ENCODE assay signal across 8 cellular contexts in the genomic region with DNA sequence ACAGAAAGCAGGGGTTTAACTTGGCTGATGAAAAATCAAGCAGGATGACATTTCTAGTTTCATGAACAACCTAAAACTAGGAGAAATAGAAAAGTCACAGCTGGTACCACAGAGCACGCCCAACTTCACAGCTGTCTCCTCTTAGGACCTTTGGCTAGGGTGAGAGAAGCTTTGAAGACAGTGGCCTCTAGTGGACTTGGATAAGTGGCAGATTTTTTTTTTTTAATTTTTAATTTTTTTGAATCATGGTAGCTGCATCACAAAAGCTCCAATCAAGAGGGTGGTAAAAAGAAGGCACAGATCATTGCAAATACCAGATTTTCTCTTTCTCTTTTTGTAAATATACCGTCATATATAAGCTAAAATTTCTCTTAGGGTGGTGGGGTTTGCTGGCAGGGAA. TPM values are rescaled to one million over a fixed set of nuclear protein-coding genes. Genes with fewer than 3 reads are reported as not detected.
DNase-seq lines count a peak whose midpoint lies in the region; ATAC-seq, FAIRE-seq and TF ChIP-seq lines count a peak whose summit lies in the region.

No MANE protein-coding gene starts in this region.

- TF ChIP-seq RAD21 in HepG2 (CRISPR knock-in tag; IDR thresholded peaks at IDR 0.05): no peak

- no peak for DNase-seq in CD8-positive, alpha-beta T cell
- peak; percentile 32 for DNase-seq in HT-29 (ENCODE audit: low spot score)
- DNase-seq in adrenal gland: peak in 1 of 7 donors; percentile 35
- peak; percentile 6 for DNase-seq in HepG2 (ENCODE audit: low spot score)
- no peak for DNase-seq in hippocampal formation (lab: John Stamatoyannopoulos, UW)
- no peak for DNase-seq in activated effector memory CD4-positive, alpha-beta T cell treated with Interleukin-2 at 50 U/mL for 16 hours
- no peak for DNase-seq in GM10248 (ENCODE audit: extremely low spot score)

- no peaks in the 10 kb centered on the region for H3K4me1 ChIP-seq in CD8-positive, alpha-beta T cell (ENCODE audit: insufficient read depth, low read length)
- H3K4me1 ChIP-seq in adrenal gland (replicated peaks in 1 of 2) (no peaks in the 10 kb centered on the region), HepG2 (ENCODE audit: insufficient read depth, low read length) (no peaks in the 10 kb centered on the region)

- intact Hi-C loops in CD8-positive, alpha-beta T cell (cut with DNase I, micrococcal nuclease): loop anchor here in 1 of 2 experiments (10.0 kb wide), 1 partner anchor 1141 kb away; no protein-coding TSS in a partner anchor
- intact Hi-C loops in adrenal gland (cut with DNase I) (no loop called here), HepG2 (cut with micrococcal nuclease; ENCODE audit: unreplicated experiment) (loop anchor here (5.0 kb wide), 1 partner anchor 163 kb away; no protein-coding TSS in a partner anchor)

- no peak for ATAC-seq in CD8-positive, alpha-beta T cell
- ATAC-seq in HepG2 (no peak), GM18870 (IDR thresholded peaks at IDR 0.05; ENCODE audit: unreplicated experiment) (no peak)

- TF ChIP-seq CTCF in CD8-positive, alpha-beta T cell (IDR thresholded peaks at IDR 0.05): no peak
- TF ChIP-seq CTCF in adrenal gland (IDR thresholded peaks at IDR 0.05) (peak; percentile 16 to 50 (median 39)), HepG2 (CRISPR knock-in tag; IDR thresholded peaks at IDR 0.05) (no peak), GM10248 (IDR thresholded peaks at IDR 0.05; ENCODE audit: control extremely low read depth, extremely low read depth, low read depth, missing control alignments) (no peak)

- CTCF ChIA-PET in CD8-positive, alpha-beta T cell (lab: Charles Lee): interaction anchor here (0.8 to 1.4 kb wide), 3 partner anchors 9 to 369 kb away, joined by 3 read pairs; no protein-coding TSS in a partner anchor
- CTCF ChIA-PET in HepG2 (lab: Yijun Ruan, JAX; ENCODE audit: low intra/inter-chr PET ratio, low total read pairs): no interaction called here
- CTCF ChIA-PET in GM10248 (lab: Yijun Ruan, JAX): interaction anchor here (1.0 to 1.6 kb wide), 4 partner anchors 9 to 161 kb away, joined by 3 to 4 read pairs (median 3); no protein-coding TSS in a partner anchor

- TF ChIP-seq EP300 in HepG2 (IDR thresholded peaks at IDR 0.05; ENCODE audit: low read depth in 2 of 2, low read length in 2 of 2) (no peak), HepG2 (CRISPR knock-in tag; IDR thresholded peaks at IDR 0.05; ENCODE audit: borderline replicate concordance) (no peak)

- peak; percentile 39 for FAIRE-seq in HepG2 (lab: Jason Lieb, UNC)

- H3K4me3 Mint-ChIP-seq in CD8-positive, alpha-beta T cell: no peak overlapping the region

- H3K36me3 ChIP-seq in CD8-positive, alpha-beta T cell (ENCODE audit: insufficient read depth, low read length): no peaks in the 10 kb centered on the region
- H3K36me3 ChIP-seq in adrenal gland (replicated peaks in 1 of 2): no peaks in the 10 kb centered on the region
- no peaks in the 10 kb centered on the region; a peak in 1 of 5 replicates for H3K36me3 ChIP-seq in HepG2 (replicated peaks in 1 of 2; ENCODE audit: control insufficient read depth in 1 of 2, insufficient read depth in 2 of 2, low read length in 2 of 2)

- POLR2A ChIA-PET in CD8-positive, alpha-beta T cell (lab: Charles Lee): no interaction called here
- POLR2A ChIA-PET in HepG2 (lab: Yijun Ruan, JAX): no interaction called here
- POLR2A ChIA-PET in GM10248 (lab: Yijun Ruan, JAX): no interaction called here

- H3K9ac ChIP-seq in HepG2 (ENCODE audit: insufficient read depth, low read depth, low read length): no peak overlapping the region

- peaks cover 43% of the 10 kb centered on the region for H3K36me3 Mint-ChIP-seq in CD8-positive, alpha-beta T cell

- TF ChIP-seq POLR2A in adrenal gland (IDR thresholded peaks at IDR 0.05): no peak
- no peak for TF ChIP-seq POLR2A in HepG2 (IDR thresholded peaks at IDR 0.05; ENCODE audit: insufficient read depth in 1 of 2, low read depth in 2 of 2, low read length in 2 of 2)

- no peak overlapping the region for H3K4me2 ChIP-seq in HepG2 (ENCODE audit: low read depth, low read length)

- no TSS peak for BruUV-seq in HepG2 (replicated peaks; lab: Mats Ljungman, UMichigan)

- H3K9me3 Mint-ChIP-seq in CD8-positive, alpha-beta T cell: no peaks in the 10 kb centered on the region

- no peaks in the 10 kb centered on the region for H3K27me3 ChIP-seq in CD8-positive, alpha-beta T cell (ENCODE audit: insufficient read depth, low read length)
- no peaks in the 10 kb centered on the region for H3K27me3 ChIP-seq in adrenal gland
- no peaks in the 10 kb centered on the region for H3K27me3 ChIP-seq in HepG2 (ENCODE audit: control insufficient read depth in 1 of 2, insufficient read depth in 2 of 2, low read length in 2 of 2)

- no peaks in the 10 kb centered on the region for H3K79me2 ChIP-seq in HepG2 (ENCODE audit: insufficient read depth, low read length)

- no peaks in the 10 kb centered on the region for H3K9me3 ChIP-seq in CD8-positive, alpha-beta T cell (ENCODE audit: low read length)
- H3K9me3 ChIP-seq in adrenal gland (replicated peaks in 1 of 3) (no peaks in the 10 kb centered on the region), HepG2 (ENCODE audit: low read length) (no peaks in the 10 kb centered on the region)

- H2AFZ ChIP-seq in HepG2 (ENCODE audit: low read length): no peak overlapping the region

- no peak overlapping the region for H3K4me3 ChIP-seq in CD8-positive, alpha-beta T cell (ENCODE audit: low read depth, low read length)
- H3K4me3 ChIP-seq in adrenal gland: no peak overlapping the region
- no peak overlapping the region for H3K4me3 ChIP-seq in HepG2 (replicated peaks in 1 of 3; ENCODE audit: insufficient read depth in 1 of 3, low read depth in 2 of 3, low read length in 3 of 3)

- H3K4me1 Mint-ChIP-seq in CD8-positive, alpha-beta T cell (ENCODE audit: low read depth): no peaks in the 10 kb centered on the region

- peak overlapping the region; percentile 50 for H3K27ac Mint-ChIP-seq in CD8-positive, alpha-beta T cell

- no peak overlapping the region for H3K27ac ChIP-seq in CD8-positive, alpha-beta T cell (ENCODE audit: low read depth, low read length)
- H3K27ac ChIP-seq in adrenal gland (no peak overlapping the region), HepG2 (ENCODE audit: extremely low read length, insufficient read depth, low read length) (no peak overlapping the region)

- in situ Hi-C loops in HepG2 (cut with HindIII; ENCODE audit: extremely low pct_ligation_motif_present, low pct_unique_long_range_greater_than_20kb): no loop called here

- no peaks in the 10 kb centered on the region for H4K20me1 ChIP-seq in HepG2 (ENCODE audit: insufficient read depth, low read length)

- no peaks in the 10 kb centered on the region for H3K27me3 Mint-ChIP-seq in CD8-positive, alpha-beta T cell (ENCODE audit: low read depth)

- WGBS in adrenal gland, 4 donors: 39 to 61% (median 48%) methylated on average over 2 of the region's 2 CpGs
- 89% methylated on average over 2 of the region's 2 CpGs for WGBS in HepG2 (ENCODE audit: low lambda C conversion rate)

RNA-seq across cellular contexts. Expression of gene MAP3K15, which starts 20.2 kb away (rescaled TPM):
- total RNA-seq in CD8-positive, alpha-beta T cell: under 1 TPM in 1 of 2 experiments, not detected in 1; 0.14 TPM
- total RNA-seq in HT-29 (2014; rRNA removed; shearing (Covaris generic)): 0.26 TPM in 1 of 2 replicates, not detected in the other
- 10 to 100 TPM; 28.9 to 82.5 (median 64.4) TPM for total RNA-seq in adrenal gland
- polyA plus RNA-seq in adrenal gland: 10 to 100 TPM; 49.9 to 73.5 (median 70.5) TPM
- 3.4 and 3.9 TPM in 2 replicates for total RNA-seq in HepG2 (2016; rRNA removed; fragmentation: Illumina TruSeq; extraction: Trizol)
- 3.3 and 3.9 TPM in 2 replicates for total RNA-seq in HepG2 (2016; cell fraction: cytosol; rRNA removed; fragmentation: Illumina TruSeq; extraction: Trizol; ENCODE audit: low read depth)
- total RNA-seq in HepG2 (2016; cell fraction: insoluble cytoplasmic fraction; rRNA removed; fragmentation: Illumina TruSeq; extraction: Trizol): 2.9 and 4.0 TPM in 2 replicates
- total RNA-seq in HepG2 (2016; cell fraction: membrane; rRNA removed; fragmentation: Illumina TruSeq; extraction: Trizol): 2.4 and 2.6 TPM in 2 replicates
- total RNA-seq in HepG2 (2016; cell fraction: nucleus; rRNA removed; fragmentation: Illumina TruSeq; extraction: Trizol): 3.2 and 3.3 TPM in 2 replicates
- polyA plus RNA-seq in HepG2 (2011; rRNA removed): 6.4 and 7.6 TPM in 2 replicates
- 4.1 and 4.8 TPM in 2 replicates for polyA plus RNA-seq in HepG2 (2011; cell fraction: cytosol; rRNA removed)
- 11.2 and 11.9 TPM in 2 replicates for polyA plus RNA-seq in HepG2 (2011; cell fraction: nucleus; rRNA removed)
- 2.9 and 3.3 TPM in 2 replicates for polyA plus RNA-seq in HepG2 (2012)
- 0.37 and 0.47 TPM in 2 replicates for polyA plus RNA-seq in HepG2 (2016; cell fraction: cytosol; fragmentation: Illumina TruSeq; extraction: Trizol; ENCODE audit: low read depth)
- 2.8 and 3.0 TPM in 2 replicates for polyA plus RNA-seq in HepG2 (2016; cell fraction: insoluble cytoplasmic fraction; fragmentation: Illumina TruSeq; extraction: Trizol; ENCODE audit: low read depth)
- polyA plus RNA-seq in HepG2 (2016; cell fraction: membrane; fragmentation: Illumina TruSeq; extraction: Trizol; ENCODE audit: low read depth): 0.81 and 0.82 TPM in 2 replicates
- polyA plus RNA-seq in HepG2 (2016; cell fraction: nucleus; fragmentation: Illumina TruSeq; extraction: Trizol; ENCODE audit: insufficient read depth, low read depth): 8.2 and 11.1 TPM in 2 replicates
- 4.0 and 5.5 TPM in 2 replicates for polyA minus RNA-seq in HepG2 (2011; rRNA and poly(A)+ RNA removed; ENCODE audit: low replicate concordance)
- 2.2 and 3.0 TPM in 2 replicates for polyA minus RNA-seq in HepG2 (2011; cell fraction: cytosol; rRNA and poly(A)+ RNA removed)
- 7.3 and 8.0 TPM in 2 replicates for polyA minus RNA-seq in HepG2 (2011; cell fraction: nucleus; rRNA and poly(A)+ RNA removed)

Comparison
In these comparisons a context has a peak if more than half of its experiments do, and no peak if none do; other contexts are left out.
1. DNase-seq: peak in HT-29 (single experiment) and HepG2 (single experiment); none in CD8-positive, alpha-beta T cell (0 of 7), hippocampal formation (0 of 2), activated effector memory CD4-positive, alpha-beta T cell treated with Interleukin-2 at 50 U/mL for 16 hours (single experiment) and GM10248 (single experiment).
2. CTCF ChIP-seq: peak in adrenal gland (6 of 6); none in CD8-positive, alpha-beta T cell (single experiment), HepG2 (single experiment) and GM10248 (single experiment).
3. RNA of gene MAP3K15, which starts 20.2 kb away (total RNA-seq): 28.9 to 82.5 TPM in adrenal gland; 2.4 to 4.0 TPM in HepG2, 0.14 TPM in CD8-positive, alpha-beta T cell and 0.26 TPM in HT-29; every median in the first group is over 4 times any median in the second.